8 cellular contexts compared by ENCODE assay signal in genomic region chr11:77819411-77819920, GRCh38. TPM values are rescaled to one million over a fixed set of nuclear protein-coding genes. Genes with fewer than 3 reads are reported as not detected.
A peak's percentile ranks its signal among the peaks of the same experiment; 100 is the strongest.
DNase-seq lines count a peak whose midpoint lies in the region; ATAC-seq, FAIRE-seq and TF ChIP-seq lines count a peak whose summit lies in the region.

No MANE protein-coding gene starts in this region.

- H3K4me3 ChIP-seq in AG04449 (ENCODE audit: low read depth, low read length) (peak overlapping the region; percentile 89), WI38 (ENCODE audit: low read depth, low read length) (peak overlapping the region; percentile 82), bronchial epithelial cell (ENCODE audit: low read depth, low read length) (peak overlapping the region; percentile 94), smooth muscle cell (peak overlapping the region; percentile 96)

- H3K27ac Mint-ChIP-seq in immature natural killer cell, result peak overlapping the region; percentile 85 to 97 (median 94)

- CTCF ChIA-PET in AG04449 (lab: Yijun Ruan, JAX), result interaction anchor here (0.8 to 1.9 kb wide), 11 partner anchors 8 to 745 kb away, joined by 3 to 12 read pairs (median 5); no protein-coding TSS in a partner anchor

- H3K9me3 ChIP-seq in smooth muscle cell (replicated peaks; ENCODE audit: low read depth), result no peaks in the 10 kb centered on the region

- DNase-seq in AG04449 (ENCODE audit: low read depth, low spot score) (peak; percentile 61), NCI-H2227 (lab: John Stamatoyannopoulos, UW; ENCODE audit: unreplicated experiment) (peak; percentile 88), bronchial epithelial cell (ENCODE audit: low read depth) (peak; percentile 82), immature natural killer cell (peak; percentile 75 to 81 (median 76)), smooth muscle cell (lab: John Stamatoyannopoulos, UW; ENCODE audit: unreplicated experiment) (peak; percentile 45)

- H3K36me3 ChIP-seq in bronchial epithelial cell (ENCODE audit: control insufficient read depth, insufficient read depth, low read length) (no peaks in the 10 kb centered on the region), smooth muscle cell (ENCODE audit: low read depth) (no peaks in the 10 kb centered on the region)

- POLR2A ChIA-PET in AG04449 (lab: Yijun Ruan, JAX), result interaction anchor here (0.9 kb wide), 2 partner anchors 175 kb away, joined by 3 to 5 read pairs; partner anchors contain the start of gene INTS4

- peaks cover 76% of the 10 kb centered on the region for H3K79me2 ChIP-seq in smooth muscle cell (ENCODE audit: low read depth)

- H3K27me3 Mint-ChIP-seq in immature natural killer cell (ENCODE audit: low read depth in 3 of 3), result peaks cover 4 to 14% (median 5%) of the 10 kb centered on the region in 3 donors

- H3K9ac ChIP-seq in smooth muscle cell (ENCODE audit: low read depth), result peak overlapping the region; percentile 93

- WGBS in smooth muscle cell (ENCODE audit: low lambda C conversion rate), result 2% methylated on average over 19 of the region's 19 CpGs

- TF ChIP-seq CTCF in AG04449 (IDR thresholded peaks at IDR 0.05; ENCODE audit: insufficient read depth, low read length, missing control alignments), result peak; percentile 4
- no peak for TF ChIP-seq CTCF in WI38 (IDR thresholded peaks at IDR 0.05; ENCODE audit: low read depth, low read length)
- no peak for TF ChIP-seq CTCF in bronchial epithelial cell (IDR thresholded peaks at IDR 0.05; ENCODE audit: insufficient read depth, low read length, severe bottlenecking)
- TF ChIP-seq CTCF in smooth muscle cell (IDR thresholded peaks at IDR 0.05; ENCODE audit: borderline replicate concordance, insufficient read depth, poor library complexity, severe bottlenecking), result no peak

- no peaks in the 10 kb centered on the region for H3K9me3 Mint-ChIP-seq in immature natural killer cell

- H3F3A ChIP-seq in smooth muscle cell (ENCODE audit: low read depth), result peaks cover 9% of the 10 kb centered on the region

- peak overlapping the region; percentile 82 for H3K27ac ChIP-seq in smooth muscle cell (ENCODE audit: low read depth)

- peaks cover 48% of the 10 kb centered on the region for H4K20me1 ChIP-seq in smooth muscle cell (ENCODE audit: low read depth)

- FAIRE-seq in bronchial epithelial cell (lab: Jason Lieb, UNC), result no peak

- H3K36me3 Mint-ChIP-seq in immature natural killer cell, result no peaks in the 10 kb centered on the region

- peak overlapping the region; percentile 96 for H3K4me2 ChIP-seq in smooth muscle cell

- H2AFZ ChIP-seq in smooth muscle cell (ENCODE audit: low read depth), result peak overlapping the region; percentile 81

- ATAC-seq in GM18909 (IDR thresholded peaks at IDR 0.05; ENCODE audit: poor library complexity, unreplicated experiment), result peak; percentile 56
- peak; percentile 49 for ATAC-seq in HG03175 (IDR thresholded peaks at IDR 0.05; ENCODE audit: unreplicated experiment)

- H3K4me1 ChIP-seq in smooth muscle cell (ENCODE audit: low read depth), result peaks cover 15% of the 10 kb centered on the region

- H3K4me3 Mint-ChIP-seq in immature natural killer cell, result peak overlapping the region; percentile 97 to 100 (median 99)

- peaks cover 43 to 62% of the 10 kb centered on the region in 2 donors for H3K4me1 Mint-ChIP-seq in immature natural killer cell

- H3K27me3 ChIP-seq in bronchial epithelial cell (ENCODE audit: control insufficient read depth, insufficient read depth, low read length) (no peaks in the 10 kb centered on the region), smooth muscle cell (ENCODE audit: low read depth) (no peaks in the 10 kb centered on the region)

RNA-seq across cellular contexts. Expression of gene RSF1, which starts 1.1 kb away (rescaled TPM):
- total RNA-seq in bronchial epithelial cell (14.5 and 33.9 TPM in 2 replicates), smooth muscle cell (39.6 and 80.6 TPM in 2 replicates)
- polyA plus RNA-seq in immature natural killer cell (10 to 100 TPM; 16.4 to 50.2 (median 37.0) TPM), smooth muscle cell (62.6 and 92.4 TPM in 2 replicates)

RNA-seq across cellular contexts. Expression of gene AAMDC, which starts 1.5 kb away (rescaled TPM):
- total RNA-seq in bronchial epithelial cell (2.1 and 11.9 TPM in 2 replicates), smooth muscle cell (24.2 and 33.3 TPM in 2 replicates)
- polyA plus RNA-seq in immature natural killer cell (10 to 100 TPM; 14.8 to 23.7 (median 18.1) TPM), smooth muscle cell (73.4 and 76.3 TPM in 2 replicates)

Comparison
In these comparisons a context has a peak if more than half of its experiments do, and no peak if none do; other contexts are left out.
1. Peak in every context shown above with its lines: DNase-seq, ATAC-seq, H3K4me3 ChIP-seq and H3K27ac ChIP-seq.